ENCODE assay signal across 8 cellular contexts in genomic region chrX:10189317-10190268, GRCh38. TPM values are rescaled to one million over a fixed set of nuclear protein-coding genes. Genes with fewer than 3 reads are reported as not detected.
DNase-seq lines count a peak whose midpoint lies in the region; ATAC-seq and TF ChIP-seq lines count a peak whose summit lies in the region.

No MANE protein-coding gene starts in this region.

- no peak overlapping the region for H2BK5ac ChIP-seq in trophoblast cell (ENCODE audit: low read depth, low read length, poor library complexity)

- H2BK12ac ChIP-seq in trophoblast cell (ENCODE audit: low read length) = no peak overlapping the region

- H3K27me3 ChIP-seq in RWPE2 (ENCODE audit: insufficient read depth, poor library complexity, severe bottlenecking) (no peaks in the 10 kb centered on the region), trophoblast cell (ENCODE audit: insufficient read depth, low read length) (no peaks in the 10 kb centered on the region), upper lobe of left lung (no peaks in the 10 kb centered on the region)

- no peak overlapping the region for H3K4me2 ChIP-seq in trophoblast cell (ENCODE audit: low read length)

- H3K79me1 ChIP-seq in trophoblast cell (ENCODE audit: low read length) = no peaks in the 10 kb centered on the region

- no peaks in the 10 kb centered on the region for H3K79me2 ChIP-seq in trophoblast cell (ENCODE audit: control insufficient read depth, insufficient read depth, low read length, poor library complexity)

- no CpG with 5 or more reads among the region's 16 CpGs for WGBS in trophoblast cell (ENCODE audit: extremely low coverage, insufficient coverage, insufficient read length)
- 28 to 53% methylated on average over 10 to 16 of the region's 16 CpGs for WGBS in upper lobe of left lung, 2 donors

- no peak for TF ChIP-seq POLR2A in upper lobe of left lung (IDR thresholded peaks at IDR 0.05)

- no peak overlapping the region for H3K23ac ChIP-seq in trophoblast cell (ENCODE audit: low read length)

- TF ChIP-seq CTCF in RWPE2 (IDR thresholded peaks at IDR 0.05; ENCODE audit: poor library complexity, severe bottlenecking) (peak; percentile 32), upper lobe of left lung (IDR thresholded peaks at IDR 0.05) (peak; percentile 69 to 92 (median 84))

- H3K4me1 ChIP-seq in RWPE2 (ENCODE audit: insufficient read depth, poor library complexity, severe bottlenecking) = no peaks in the 10 kb centered on the region
- H3K4me1 ChIP-seq in trophoblast cell (ENCODE audit: control insufficient read depth in 1 of 2, insufficient read depth in 2 of 2, low read length in 2 of 2) = no peaks in the 10 kb centered on the region
- peaks cover 0 to 7% (median 0%) of the 10 kb centered on the region in 4 donors for H3K4me1 ChIP-seq in upper lobe of left lung

- H3K27ac ChIP-seq in RWPE2 (ENCODE audit: poor library complexity, severe bottlenecking) (no peak overlapping the region), trophoblast cell (ENCODE audit: low read depth, low read length) (no peak overlapping the region), upper lobe of left lung (no peak overlapping the region)

- H3K36me3 ChIP-seq in RWPE2 (ENCODE audit: low read depth) = no peaks in the 10 kb centered on the region
- no peaks in the 10 kb centered on the region for H3K36me3 ChIP-seq in trophoblast cell (ENCODE audit: control insufficient read depth in 1 of 2, insufficient read depth in 2 of 2, low read length in 2 of 2)
- no peaks in the 10 kb centered on the region for H3K36me3 ChIP-seq in upper lobe of left lung

- no peak overlapping the region for H3K18ac ChIP-seq in trophoblast cell (ENCODE audit: low read length)

- H2AFZ ChIP-seq in trophoblast cell (ENCODE audit: insufficient read depth, low read length, poor library complexity) = no peak overlapping the region

- H2AK5ac ChIP-seq in trophoblast cell (ENCODE audit: low read length) = no peak overlapping the region

- no peaks in the 10 kb centered on the region for H3K9me3 ChIP-seq in RWPE2 (ENCODE audit: severe bottlenecking)
- no peaks in the 10 kb centered on the region for H3K9me3 ChIP-seq in trophoblast cell (ENCODE audit: insufficient read depth, low read depth, low read length)
- no peaks in the 10 kb centered on the region for H3K9me3 ChIP-seq in upper lobe of left lung

- H4K8ac ChIP-seq in trophoblast cell (ENCODE audit: low read depth, low read length) = no peak overlapping the region

- H4K12ac ChIP-seq in trophoblast cell (ENCODE audit: low read depth, low read length) = no peak overlapping the region

- no peak overlapping the region for H3K4ac ChIP-seq in trophoblast cell (ENCODE audit: low read depth, low read length)

- DNase-seq in DMS 273 treated with DMSO at 0.1 percent for 48 hours (lab: John Stamatoyannopoulos, UW) (peak; percentile 40), KG1 (lab: John Stamatoyannopoulos, UW) (peak; percentile 6), RWPE2 (ENCODE audit: low spot score) (no peak), globus pallidus (ENCODE audit: low spot score) (peak; percentile 73), trophoblast cell (peak; percentile 40 to 89), upper lobe of left lung (peak in 1 of 2 donors; percentile 75)
- DNase-seq in activated naive CD4-positive, alpha-beta T cell treated with Interleukin-2 at 50 U/mL for 16 hours = peak; percentile 68

- no peak overlapping the region for H2BK120ac ChIP-seq in trophoblast cell (ENCODE audit: insufficient read depth, low read length, poor library complexity)

- no peak overlapping the region for H3K9ac ChIP-seq in trophoblast cell (ENCODE audit: low read length)

- no peak for TF ChIP-seq EP300 in upper lobe of left lung (IDR thresholded peaks at IDR 0.05)

- ATAC-seq in GM21447 (IDR thresholded peaks at IDR 0.05; ENCODE audit: unreplicated experiment) = peak; percentile 79
- peak; percentile 71 for ATAC-seq in RWPE2 (ENCODE audit: low read depth)
- peak; percentile 81 to 95 for ATAC-seq in upper lobe of left lung (ENCODE audit: low FRiP score in 2 of 2)

- H3K14ac ChIP-seq in trophoblast cell (ENCODE audit: low read length) = no peak overlapping the region

- no peak overlapping the region for H3K4me3 ChIP-seq in RWPE2 (ENCODE audit: severe bottlenecking)
- H3K4me3 ChIP-seq in trophoblast cell (ENCODE audit: low read depth, low read length) = no peak overlapping the region
- no peak overlapping the region for H3K4me3 ChIP-seq in upper lobe of left lung

- no peak overlapping the region for H4K91ac ChIP-seq in trophoblast cell (ENCODE audit: low read depth, low read length)

RNA-seq across cellular contexts. Expression of gene CLCN4, which starts 32.8 kb away (rescaled TPM):
- 1.4 TPM in 2 replicates for polyA plus RNA-seq in trophoblast cell (2013)
- total RNA-seq in upper lobe of left lung = 10 to 100 TPM in 3 of 6 donors, 1 to 10 TPM in 3; 5.2 to 26.3 (median 11.7) TPM
